12 cellular contexts compared by ENCODE assay signal in the genomic region with DNA sequence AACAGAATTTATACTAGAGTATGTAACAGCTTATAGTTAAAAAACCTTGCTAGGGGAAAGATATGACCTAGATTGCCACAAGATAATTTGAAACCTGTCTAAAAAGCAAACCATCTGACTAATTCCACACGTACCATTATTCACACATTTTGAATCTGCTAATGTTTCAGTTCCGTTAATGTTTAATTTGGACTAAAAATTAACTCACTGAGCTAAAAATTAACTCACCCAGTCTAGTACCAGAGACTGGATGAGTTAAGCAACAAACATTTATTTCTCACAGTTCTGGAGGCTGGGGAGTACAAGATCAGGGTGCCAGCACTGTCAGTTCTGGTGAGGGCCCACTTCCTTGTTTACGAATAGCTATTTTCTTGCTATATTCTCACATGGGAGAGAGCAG.
DNase-seq lines count a peak whose midpoint lies in the region; ATAC-seq and TF ChIP-seq lines count a peak whose summit lies in the region.
"Had no signal": no experiment of that assay in that cellular context is flagged by ENCODE, and none has a peak within 500 bp of the region (broad histone marks: within the 10 kb centered on the region; RNA-seq: fewer than 3 reads in every experiment).

No MANE protein-coding gene starts in this region.

- no peak for DNase-seq in progenitor cell of endocrine pancreas (ENCODE audit: low spot score, unreplicated experiment)
- DNase-seq in tibial artery = no peak
- no peak for DNase-seq in stimulated activated naive CD8-positive, alpha-beta T cell treated with anti-CD3 and anti-CD28 coated beads, Interleukin-15, Interleukin-2, amounts not matched to agents 100 U/mL and 50 U/mL, for 24 hours
- no peak for DNase-seq in GOT3 (lab: John Stamatoyannopoulos, UW)
- DNase-seq in mesenteric fat pad (ENCODE audit: low spot score) = no peak
- DNase-seq: DMS 273 treated with DMSO at 0.1 percent for 48 hours; HCEC 1CT; stimulated activated CD4-positive, alpha-beta T cell treated with anti-CD3 and anti-CD28 coated beads, Interleukin-1b, Interleukin-23, amount 100 ng/mL, for 48 hours had no signal

- no peaks in the 10 kb centered on the region for H3K36me3 ChIP-seq in tibial artery

- ATAC-seq in GM18907 (IDR thresholded peaks at IDR 0.05; ENCODE audit: unreplicated experiment) = peak; percentile 88
- peak; percentile 72 for ATAC-seq in HG02571 (IDR thresholded peaks at IDR 0.05; ENCODE audit: unreplicated experiment)
- peak; percentile 90 for ATAC-seq in HG03432 (IDR thresholded peaks at IDR 0.05; ENCODE audit: unreplicated experiment)
- ATAC-seq in stimulated activated naive CD8-positive, alpha-beta T cell treated with anti-CD3 and anti-CD28 coated beads, Interleukin-15, Interleukin-2, amounts not matched to agents 100 U/mL and 50 U/mL, for 24 hours = no peak

- H3K9me3 Mint-ChIP-seq in progenitor cell of endocrine pancreas (ENCODE audit: low read depth) = peaks cover 3% of the 10 kb centered on the region

- H3K4me3 Mint-ChIP-seq in progenitor cell of endocrine pancreas (ENCODE audit: low read depth) = no peak overlapping the region
- H3K4me3 Mint-ChIP-seq: activated naive CD8-positive, alpha-beta T cell had no signal

- no peak overlapping the region for H3K4me3 ChIP-seq in tibial artery

- no peaks in the 10 kb centered on the region for H3K36me3 Mint-ChIP-seq in progenitor cell of endocrine pancreas (ENCODE audit: insufficient read depth)
- H3K36me3 Mint-ChIP-seq: activated naive CD8-positive, alpha-beta T cell had no signal

- no peak overlapping the region for H3K27ac ChIP-seq in tibial artery

- no peaks in the 10 kb centered on the region for H3K27me3 Mint-ChIP-seq in progenitor cell of endocrine pancreas
- H3K27me3 Mint-ChIP-seq: activated naive CD8-positive, alpha-beta T cell had no signal

- H3K4me1 Mint-ChIP-seq in progenitor cell of endocrine pancreas (ENCODE audit: low read depth) = peaks cover 4% of the 10 kb centered on the region

- H3K9me3 ChIP-seq in tibial artery = no peaks in the 10 kb centered on the region

- no peaks in the 10 kb centered on the region for H3K27me3 ChIP-seq in tibial artery

- H3K27ac Mint-ChIP-seq in progenitor cell of endocrine pancreas = peak overlapping the region; percentile 45
- H3K27ac Mint-ChIP-seq: activated naive CD8-positive, alpha-beta T cell had no signal

- intact Hi-C loops in tibial artery (cut with DNase I; ENCODE audit: low total_unique reads) = no loop called here

- TF ChIP-seq CTCF in progenitor cell of endocrine pancreas (IDR thresholded peaks at IDR 0.05; ENCODE audit: unreplicated experiment) = no peak
- no peak for TF ChIP-seq CTCF in tibial artery (IDR thresholded peaks at IDR 0.05)

- no peaks in the 10 kb centered on the region for H3K4me1 ChIP-seq in tibial artery
